32 cellular contexts compared by ENCODE assay signal in genomic region chr17:703081-703875, GRCh38. TPM values are rescaled to one million over a fixed set of nuclear protein-coding genes. Genes with fewer than 3 reads are reported as not detected.
DNase-seq lines count a peak whose midpoint lies in the region; ATAC-seq, FAIRE-seq and TF ChIP-seq lines count a peak whose summit lies in the region.
"Had no signal": no experiment of that assay in that cellular context is flagged by ENCODE, and none has a peak within 500 bp of the region (broad histone marks: within the 10 kb centered on the region; RNA-seq: fewer than 3 reads in every experiment).

No MANE protein-coding gene starts in this region.

- peak overlapping the region; percentile 92 for H3K27ac ChIP-seq in cardiac muscle cell
- H3K27ac ChIP-seq in heart left ventricle: no peak overlapping the region
- peak overlapping the region; percentile 29 for H3K27ac ChIP-seq in VCaP
- H3K27ac ChIP-seq in left lung: peak overlapping the region in 1 of 2 donors; percentile 36
- H3K27ac ChIP-seq in small intestine (ENCODE audit: low read depth in 1 of 2, low read length in 1 of 2): no peak overlapping the region
- H3K27ac ChIP-seq: suprapubic skin, upper lobe of right lung had no signal

- TF ChIP-seq CTCF in cardiac muscle cell (IDR thresholded peaks at IDR 0.05; ENCODE audit: low read depth, low read length): no peak
- TF ChIP-seq CTCF in heart left ventricle (IDR thresholded peaks at IDR 0.05): no peak
- no peak for TF ChIP-seq CTCF in VCaP (conservative IDR thresholded peaks at IDR 0.05)
- TF ChIP-seq CTCF in left lung (IDR thresholded peaks at IDR 0.05): no peak

- no peak overlapping the region for H3K4me3 ChIP-seq in cardiac muscle cell
- no peak overlapping the region for H3K4me3 ChIP-seq in heart left ventricle
- H3K4me3 ChIP-seq in left lung: no peak overlapping the region
- H3K4me3 ChIP-seq in small intestine (ENCODE audit: low read depth in 1 of 2, low read length in 2 of 2): no peak overlapping the region
- H3K4me3 ChIP-seq: suprapubic skin, upper lobe of right lung had no signal

- H3K4me1 ChIP-seq in cardiac muscle cell (ENCODE audit: low read depth): peaks cover 48% of the 10 kb centered on the region
- peaks cover 0 to 33% (median 8%) of the 10 kb centered on the region in 12 donors for H3K4me1 ChIP-seq in heart left ventricle
- peaks cover 0 to 48% of the 10 kb centered on the region in 2 donors for H3K4me1 ChIP-seq in left lung
- H3K4me1 ChIP-seq in small intestine (ENCODE audit: control insufficient read depth in 2 of 2, insufficient read depth in 1 of 2, low read depth in 1 of 2, low read length in 1 of 2): no peaks in the 10 kb centered on the region
- H3K4me1 ChIP-seq: suprapubic skin had no signal

- H3K9me3 ChIP-seq in cardiac muscle cell (ENCODE audit: low read depth) (no peaks in the 10 kb centered on the region), heart left ventricle (no peaks in the 10 kb centered on the region), left lung (no peaks in the 10 kb centered on the region), small intestine (ENCODE audit: control insufficient read depth, low read depth) (no peaks in the 10 kb centered on the region)
- H3K9me3 ChIP-seq: SK-N-SH, suprapubic skin, upper lobe of right lung had no signal

- H3K27me3 ChIP-seq in cardiac muscle cell (no peaks in the 10 kb centered on the region), heart left ventricle (no peaks in the 10 kb centered on the region), left lung (no peaks in the 10 kb centered on the region), small intestine (ENCODE audit: control insufficient read depth in 2 of 2, insufficient read depth in 2 of 2, low read length in 2 of 2) (no peaks in the 10 kb centered on the region)
- H3K27me3 ChIP-seq: suprapubic skin, upper lobe of right lung had no signal

- no peak for TF ChIP-seq POLR2A in heart left ventricle (IDR thresholded peaks at IDR 0.05)

- DNase-seq in cardiac muscle cell (ENCODE audit: low read depth in 1 of 2, low spot score in 1 of 2) (no peak), heart left ventricle (no peak), left lung (no peak), small intestine (no peak), germinal center (ENCODE audit: low spot score) (no peak)
- DNase-seq: activated CD4-positive, alpha-beta memory T cell treated with anti-CD3 and anti-CD28 coated beads for 36 hours; anterior cingulate cortex; CD4-positive, alpha-beta memory T cell; effector CD4-positive, alpha-beta T cell; H9; islet precursor cell; Kasumi-1; naive B cell; NCI-H1417; NCI-H2029; NCI-H2227 treated with DMSO at 0.1 percent for 48 hours; NCI-H69; nucleus accumbens; PC-3; SK-N-SH; stimulated activated naive CD4-positive, alpha-beta T cell treated with Interleukin-2 at 50 U/mL for 16 hours; upper lobe of right lung had no signal

- no peak for FAIRE-seq in small intestine (lab: Jason Lieb, UNC)
- FAIRE-seq: A204.1, colon, D721Med, GM18507, HepG2 had no signal

- 83 to 88% (median 87%) methylated on average over 12 of the region's 12 CpGs for WGBS in heart left ventricle, 4 donors
- WGBS in small intestine, 3 donors: 75 to 81% (median 78%) methylated on average over 12 of the region's 12 CpGs

- intact Hi-C loops in heart left ventricle (cut with DNase I) (loop anchor here in 6 of 10 donors (2.0 to 5.0 kb wide), 4 partner anchors 291 to 561 kb away; a partner anchor contains a TSS), left lung (cut with DNase I) (no loop called here)

- no peak for ATAC-seq in heart left ventricle
- peak; percentile 24 for ATAC-seq in left lung
- ATAC-seq in GM19035 (IDR thresholded peaks at IDR 0.05; ENCODE audit: unreplicated experiment): no peak
- no peak for ATAC-seq in HG02938 (IDR thresholded peaks at IDR 0.05; ENCODE audit: unreplicated experiment)
- ATAC-seq: activated CD4-positive, CD25-positive, alpha-beta regulatory T cell treated with anti-CD3 and anti-CD28 coated beads, Interleukin-2, amount 50 U/mL, for 24 hours; HepG2; PC-3 had no signal

- H3K36me3 ChIP-seq in cardiac muscle cell (no peaks in the 10 kb centered on the region), heart left ventricle (peaks cover 0 to 51% (median 21%) of the 10 kb centered on the region in 9 donors), left lung (peaks cover 0 to 45% of the 10 kb centered on the region in 2 donors), small intestine (ENCODE audit: control insufficient read depth in 2 of 2, insufficient read depth in 2 of 2, low read length in 2 of 2) (peaks cover 5 to 7% of the 10 kb centered on the region in 2 donors)

RNA-seq across cellular contexts. Expression of gene VPS53, which starts 11.4 kb away (rescaled TPM):
- total RNA-seq in cardiac muscle cell (10.5 and 18.4 TPM in 2 replicates), heart left ventricle (10 to 100 TPM; 11.0 to 50.5 (median 40.2) TPM), left lung (10 to 100 TPM; 69.3 to 84.1 TPM)
- polyA plus RNA-seq in cardiac muscle cell (18.6 and 25.5 TPM in 2 replicates), heart left ventricle (10 to 100 TPM in 1 of 2 donors, 1 to 10 TPM in 1; 7.8 to 14.7 TPM), small intestine (10 to 100 TPM in 2 of 3 donors, 1 to 10 TPM in 1; 7.4 to 12.6 (median 10.3) TPM)

RNA-seq across cellular contexts. Expression of gene TLCD3A, which starts 29.1 kb away (rescaled TPM):
- total RNA-seq in cardiac muscle cell: 15.4 and 16.4 TPM in 2 replicates
- polyA plus RNA-seq in cardiac muscle cell: 20.3 and 27.0 TPM in 2 replicates
- 1 to 10 TPM; 1.5 to 4.7 (median 2.9) TPM for total RNA-seq in heart left ventricle
- polyA plus RNA-seq in heart left ventricle: 1 to 10 TPM in 1 of 2 donors, under 1 TPM in 1; 0.76 to 3.3 TPM
- total RNA-seq in left lung: 10 to 100 TPM; 14.5 to 18.1 TPM
- polyA plus RNA-seq in small intestine: 10 to 100 TPM in 1 of 3 donors, 1 to 10 TPM in 2; 5.6 to 16.6 (median 7.0) TPM

RNA-seq across cellular contexts. Expression of gene GEMIN4, which starts 48.8 kb away (rescaled TPM):
- 16.4 and 24.8 TPM in 2 replicates for total RNA-seq in cardiac muscle cell
- polyA plus RNA-seq in cardiac muscle cell: 23.7 and 42.6 TPM in 2 replicates
- total RNA-seq in heart left ventricle: 10 to 100 TPM in 5 of 9 donors, 1 to 10 TPM in 4; 8.7 to 20.8 (median 10.7) TPM
- polyA plus RNA-seq in heart left ventricle: 1 to 10 TPM; 3.2 to 9.0 TPM
- total RNA-seq in left lung: 10 to 100 TPM; 14.0 to 18.6 TPM
- polyA plus RNA-seq in small intestine: 10 to 100 TPM in 1 of 3 donors, 1 to 10 TPM in 2; 2.7 to 11.6 (median 3.1) TPM

Comparison
In these comparisons a context has a peak if more than half of its experiments do, and no peak if none do; other contexts are left out.
1. H3K27ac ChIP-seq: peak in cardiac muscle cell (single experiment) and VCaP (single experiment); none in heart left ventricle (0 of 12) and small intestine (0 of 2).
2. intact Hi-C loops: an anchor here in heart left ventricle (2.0 to 5.0 kb wide); none called in left lung.